In genomic region chr21:33567914-33568313, GRCh38 we compare ENCODE assay signal across 16 cellular contexts. TPM values are rescaled to one million over a fixed set of nuclear protein-coding genes. Genes with fewer than 3 reads are reported as not detected.
A peak's percentile ranks its signal among the peaks of the same experiment; 100 is the strongest.
DNase-seq lines count a peak whose midpoint lies in the region; ATAC-seq and TF ChIP-seq lines count a peak whose summit lies in the region.
"Had no signal": no experiment of that assay in that cellular context is flagged by ENCODE, and none has a peak within 500 bp of the region (broad histone marks: within the 10 kb centered on the region; RNA-seq: fewer than 3 reads in every experiment).

No MANE protein-coding gene starts in this region.

- no peaks in the 10 kb centered on the region for H3K9me3 Mint-ChIP-seq in activated naive CD4-positive, alpha-beta T cell treated with anti-CD3 and anti-CD28 coated beads for 36 hours
- no peaks in the 10 kb centered on the region for H3K9me3 Mint-ChIP-seq in activated naive CD8-positive, alpha-beta T cell treated with anti-CD3 and anti-CD28 coated beads for 36 hours
- H3K9me3 Mint-ChIP-seq in naive thymus-derived CD4-positive, alpha-beta T cell: peaks cover 0 to 2% (median 0%) of the 10 kb centered on the region in 11 donors

- intact Hi-C loops in activated naive CD4-positive, alpha-beta T cell treated with anti-CD3 and anti-CD28 coated beads for 36 hours (cut with micrococcal nuclease): loop anchor here (5.0 kb wide), 1 partner anchor 46 kb away; no protein-coding TSS in a partner anchor
- intact Hi-C loops in naive thymus-derived CD4-positive, alpha-beta T cell (cut with micrococcal nuclease): loop anchor here in 1 of 2 donors (2.0 kb wide), 1 partner anchor 15 kb away; no protein-coding TSS in a partner anchor
- intact Hi-C loops in PC-9 (cut with micrococcal nuclease; ENCODE audit: unreplicated experiment): no loop called here

- POLR2A ChIA-PET in HEK293 (lab: Yijun Ruan, JAX): no interaction called here
- POLR2A ChIA-PET in naive thymus-derived CD4-positive, alpha-beta T cell (lab: Charles Lee): no interaction called here
- POLR2A ChIA-PET in PC-9 (lab: Charles Lee; ENCODE audit: unreplicated experiment): interaction anchor here (0.9 kb wide), 1 partner anchor 275 kb away, joined by 4 read pairs; no protein-coding TSS in a partner anchor
- POLR2A ChIA-PET in SK-N-SH (lab: Yijun Ruan, JAX): no interaction called here

- TF ChIP-seq RAD21 in SK-N-SH (IDR thresholded peaks at IDR 0.05; ENCODE audit: low read length): no peak

- no peak for TF ChIP-seq CTCF in HEK293 (tag by site-specific recombination; IDR thresholded peaks at IDR 0.05)
- no peak for TF ChIP-seq CTCF in PC-9 (conservative IDR thresholded peaks at IDR 0.05)
- TF ChIP-seq CTCF in SK-N-SH (IDR thresholded peaks at IDR 0.05): no peak

- no TSS peak for BruUV-seq in PC-9 (replicated peaks; lab: Mats Ljungman, UMichigan)

- DNase-seq in activated naive CD4-positive, alpha-beta T cell treated with anti-CD3 and anti-CD28 coated beads for 36 hours: no peak
- DNase-seq in activated naive CD4-positive, alpha-beta T cell treated with anti-CD3 and anti-CD28 coated beads, Interleukin-2, amount 50 U/mL, for 16 hours: no peak
- DNase-seq in activated naive CD8-positive, alpha-beta T cell treated with anti-CD3 and anti-CD28 coated beads for 36 hours: no peak
- no peak for DNase-seq in naive thymus-derived CD4-positive, alpha-beta T cell
- DNase-seq in PC-9 (no peak), OCI-M2 (lab: John Stamatoyannopoulos, UW; ENCODE audit: unreplicated experiment) (no peak), SK-N-SH (no peak)
- DNase-seq: DMS79 treated with DMSO at 0.1 percent for 48 hours, MV-4-11, NCI-H1417 treated with DMSO at 0.1 percent for 48 hours, NCI-H2029 treated with DMSO at 0.1 percent for 48 hours, NCI-H510A treated with DMSO at 0.1 percent for 48 hours had no signal

- peaks cover 23% of the 10 kb centered on the region for H3K36me3 Mint-ChIP-seq in activated naive CD4-positive, alpha-beta T cell treated with anti-CD3 and anti-CD28 coated beads for 36 hours (ENCODE audit: low read depth)
- peaks cover 15% of the 10 kb centered on the region for H3K36me3 Mint-ChIP-seq in activated naive CD8-positive, alpha-beta T cell treated with anti-CD3 and anti-CD28 coated beads for 36 hours
- H3K36me3 Mint-ChIP-seq in naive thymus-derived CD4-positive, alpha-beta T cell: peaks cover 0 to 28% (median 14%) of the 10 kb centered on the region in 5 donors

- peaks cover 61 to 78% of the 10 kb centered on the region in 2 experiments for H3K36me3 ChIP-seq in HEK293 (ENCODE audit: control insufficient read depth in 2 of 2, insufficient read depth in 1 of 2, low read length in 2 of 2)
- H3K36me3 ChIP-seq in naive thymus-derived CD4-positive, alpha-beta T cell (ENCODE audit: control insufficient read depth in 2 of 3, insufficient read depth in 3 of 3, low read length in 3 of 3): peaks cover 12 to 50% (median 25%) of the 10 kb centered on the region in 3 experiments
- peaks cover 18% of the 10 kb centered on the region for H3K36me3 ChIP-seq in PC-9 (ENCODE audit: low read depth)
- H3K36me3 ChIP-seq in SK-N-SH (replicated peaks in 1 of 2; ENCODE audit: control insufficient read depth in 1 of 2, insufficient read depth in 2 of 2, low read length in 1 of 2): peaks cover 88 to 95% of the 10 kb centered on the region in 2 experiments

- peaks cover 16% of the 10 kb centered on the region for H4K20me1 ChIP-seq in PC-9 (ENCODE audit: insufficient read depth)
- H4K20me1 ChIP-seq in SK-N-SH (ENCODE audit: insufficient read depth): peaks cover 21% of the 10 kb centered on the region

- peaks cover 34% of the 10 kb centered on the region for H3K4me1 Mint-ChIP-seq in activated naive CD4-positive, alpha-beta T cell treated with anti-CD3 and anti-CD28 coated beads for 36 hours (ENCODE audit: low read depth)
- H3K4me1 Mint-ChIP-seq in activated naive CD8-positive, alpha-beta T cell treated with anti-CD3 and anti-CD28 coated beads for 36 hours: peaks cover 22% of the 10 kb centered on the region
- H3K4me1 Mint-ChIP-seq in naive thymus-derived CD4-positive, alpha-beta T cell: peaks cover 9 to 47% (median 25%) of the 10 kb centered on the region in 7 donors

- no peaks in the 10 kb centered on the region for H3K27me3 Mint-ChIP-seq in activated naive CD4-positive, alpha-beta T cell treated with anti-CD3 and anti-CD28 coated beads for 36 hours (ENCODE audit: low read depth)
- H3K27me3 Mint-ChIP-seq in activated naive CD8-positive, alpha-beta T cell treated with anti-CD3 and anti-CD28 coated beads for 36 hours: no peaks in the 10 kb centered on the region
- H3K27me3 Mint-ChIP-seq in naive thymus-derived CD4-positive, alpha-beta T cell: no peaks in the 10 kb centered on the region

- H3K4me1 ChIP-seq in HEK293 (ENCODE audit: control insufficient read depth, insufficient read depth, low read length) (no peaks in the 10 kb centered on the region), PC-9 (replicated peaks; ENCODE audit: insufficient read depth) (no peaks in the 10 kb centered on the region), SK-N-SH (ENCODE audit: control insufficient read depth in 1 of 2, insufficient read depth in 2 of 2, low read depth in 1 of 2, low read length in 1 of 2) (no peaks in the 10 kb centered on the region; a peak in 1 of 4 replicates)
- H3K4me1 ChIP-seq in naive thymus-derived CD4-positive, alpha-beta T cell (ENCODE audit: control insufficient read depth in 2 of 2, insufficient read depth in 2 of 2, low read length in 2 of 2): no peaks in the 10 kb centered on the region
- H3K4me1 ChIP-seq: A549 had no signal

- H3K4me3 Mint-ChIP-seq in activated naive CD4-positive, alpha-beta T cell treated with anti-CD3 and anti-CD28 coated beads for 36 hours: no peak overlapping the region
- no peak overlapping the region for H3K4me3 Mint-ChIP-seq in activated naive CD8-positive, alpha-beta T cell treated with anti-CD3 and anti-CD28 coated beads for 36 hours
- no peak overlapping the region for H3K4me3 Mint-ChIP-seq in naive thymus-derived CD4-positive, alpha-beta T cell

- CTCF ChIA-PET in activated naive CD4-positive, alpha-beta T cell treated with anti-CD3 and anti-CD28 coated beads for 36 hours (lab: Charles Lee): interaction anchor here (2.1 kb wide), 1 partner anchor 11 kb away, joined by 4 read pairs; no protein-coding TSS in a partner anchor
- CTCF ChIA-PET in HEK293 (lab: Yijun Ruan, JAX): interaction anchor here (0.6 kb wide), 1 partner anchor 10 kb away, joined by 3 read pairs; no protein-coding TSS in a partner anchor
- CTCF ChIA-PET in naive thymus-derived CD4-positive, alpha-beta T cell (lab: Charles Lee): no interaction called here
- CTCF ChIA-PET in PC-9 (lab: Charles Lee): no interaction called here
- CTCF ChIA-PET in SK-N-SH (lab: Yijun Ruan, JAX): interaction anchor here (1.0 to 1.3 kb wide), 2 partner anchors 10 to 38 kb away, joined by 3 read pairs; no protein-coding TSS in a partner anchor

- no peaks in the 10 kb centered on the region for H3K9me3 ChIP-seq in HEK293 (ENCODE audit: control insufficient read depth, insufficient read depth, low read depth, low read length)
- H3K9me3 ChIP-seq in naive thymus-derived CD4-positive, alpha-beta T cell (ENCODE audit: control insufficient read depth in 2 of 3, low read length in 3 of 3): no peaks in the 10 kb centered on the region
- no peaks in the 10 kb centered on the region for H3K9me3 ChIP-seq in PC-9 (ENCODE audit: insufficient read depth, low read depth)
- no peaks in the 10 kb centered on the region for H3K9me3 ChIP-seq in SK-N-SH
- H3K9me3 ChIP-seq: A549 had no signal

- no peak overlapping the region for H3K9ac ChIP-seq in SK-N-SH

- ATAC-seq in naive thymus-derived CD4-positive, alpha-beta T cell: no peak
- ATAC-seq: A549, HCT116 had no signal

- H2AFZ ChIP-seq in PC-9 (no peak overlapping the region), SK-N-SH (ENCODE audit: low read depth) (no peak overlapping the region)

- H3K4me3 ChIP-seq in HEK293 (ENCODE audit: low read depth, low read length) (no peak overlapping the region), PC-9 (no peak overlapping the region), SK-N-SH (ENCODE audit: low read depth in 2 of 2, low read length in 1 of 2) (no peak overlapping the region)
- no peak overlapping the region for H3K4me3 ChIP-seq in naive thymus-derived CD4-positive, alpha-beta T cell (ENCODE audit: low read length)
- H3K4me3 ChIP-seq: A549 had no signal

- H3K9me2 ChIP-seq in PC-9 (ENCODE audit: insufficient read depth): no peaks in the 10 kb centered on the region
- H3K9me2 ChIP-seq in SK-N-SH: no peaks in the 10 kb centered on the region

- H3K4me2 ChIP-seq in PC-9 (no peak overlapping the region), SK-N-SH (no peak overlapping the region)
- H3K4me2 ChIP-seq: A549 had no signal

- H3K27ac ChIP-seq in HEK293 (ENCODE audit: extremely low read depth, low read depth, low read length): peak overlapping the region; percentile 0; the same call in 1 of the 2 replicates
- no peak overlapping the region for H3K27ac ChIP-seq in naive thymus-derived CD4-positive, alpha-beta T cell (ENCODE audit: low read depth, low read length)
- H3K27ac ChIP-seq in PC-9: no peak overlapping the region
- H3K27ac ChIP-seq in SK-N-SH (ENCODE audit: low read depth in 2 of 2, low read length in 1 of 2): no peak overlapping the region
- H3K27ac ChIP-seq: A549, C4-2B had no signal

- H3K79me2 ChIP-seq in PC-9 (ENCODE audit: low read depth) (0 out of 2 replicates have a peak, but pooled peaks cover 2% of the 10 kb centered on the region), SK-N-SH (ENCODE audit: insufficient read depth) (peaks cover 86% of the 10 kb centered on the region)

- no peak for TF ChIP-seq EP300 in SK-N-SH (IDR thresholded peaks at IDR 0.05; ENCODE audit: borderline replicate concordance in 1 of 2, low read depth in 1 of 2, low read length in 1 of 2)

- H3F3A ChIP-seq in PC-9 (ENCODE audit: insufficient read depth, low read depth) (peaks cover 5% of the 10 kb centered on the region; the same call in 1 of the 2 replicates), SK-N-SH (replicated peaks; ENCODE audit: insufficient read depth) (peaks cover 29% of the 10 kb centered on the region)

- H3K27ac Mint-ChIP-seq in activated naive CD4-positive, alpha-beta T cell treated with anti-CD3 and anti-CD28 coated beads for 36 hours: peak overlapping the region; percentile 82
- peak overlapping the region; percentile 25 for H3K27ac Mint-ChIP-seq in activated naive CD8-positive, alpha-beta T cell treated with anti-CD3 and anti-CD28 coated beads for 36 hours
- peak overlapping the region in 7 of 9 donors; percentile 10 to 71 (median 41) for H3K27ac Mint-ChIP-seq in naive thymus-derived CD4-positive, alpha-beta T cell

- 96% methylated on average over 6 of the region's 6 CpGs for WGBS in SK-N-SH (ENCODE audit: low lambda C conversion rate)

- no peaks in the 10 kb centered on the region for H3K27me3 ChIP-seq in naive thymus-derived CD4-positive, alpha-beta T cell (ENCODE audit: control insufficient read depth in 2 of 2, insufficient read depth in 2 of 2, low read length in 2 of 2)
- no peaks in the 10 kb centered on the region for H3K27me3 ChIP-seq in PC-9 (ENCODE audit: insufficient read depth, low read depth)
- no peaks in the 10 kb centered on the region for H3K27me3 ChIP-seq in SK-N-SH (ENCODE audit: insufficient read depth)

RNA-seq across cellular contexts. Expression of gene DONSON, which starts 20.6 kb away (rescaled TPM):
- 10 to 100 TPM; 35.6 to 42.4 TPM for total RNA-seq in activated naive CD4-positive, alpha-beta T cell treated with anti-CD3 and anti-CD28 coated beads for 36 hours
- 10 to 100 TPM; 38.7 to 41.9 TPM for total RNA-seq in activated naive CD8-positive, alpha-beta T cell treated with anti-CD3 and anti-CD28 coated beads for 36 hours
- 10 to 100 TPM in 3 of 5 experiments, 1 to 10 TPM in 2; 8.9 to 30.8 (median 10.7) TPM for total RNA-seq in naive thymus-derived CD4-positive, alpha-beta T cell
- 1 to 10 TPM; 4.2 to 4.4 TPM for polyA plus RNA-seq in naive thymus-derived CD4-positive, alpha-beta T cell
- 24.7 and 25.6 TPM in 2 replicates for total RNA-seq in PC-9 (2021)
- polyA plus RNA-seq in SK-N-SH (2012; rRNA removed): 17.3 and 20.6 TPM in 2 replicates
- polyA plus RNA-seq in SK-N-SH (2012; cell fraction: cytosol; rRNA removed): 16.5 and 19.2 TPM in 2 replicates
- 41.8 and 54.5 TPM in 2 replicates for polyA plus RNA-seq in SK-N-SH (2012; cell fraction: nucleus; rRNA removed)

RNA-seq across cellular contexts. Expression of gene SON, which starts 25.1 kb away (rescaled TPM):
- 100 to 1,000 TPM; 269 to 273 TPM for total RNA-seq in activated naive CD4-positive, alpha-beta T cell treated with anti-CD3 and anti-CD28 coated beads for 36 hours
- total RNA-seq in activated naive CD8-positive, alpha-beta T cell treated with anti-CD3 and anti-CD28 coated beads for 36 hours: 100 to 1,000 TPM; 283 to 328 TPM
- total RNA-seq in naive thymus-derived CD4-positive, alpha-beta T cell: 100 to 1,000 TPM; 337 to 497 (median 431) TPM
- polyA plus RNA-seq in naive thymus-derived CD4-positive, alpha-beta T cell: 100 to 1,000 TPM; 481 to 546 TPM
- total RNA-seq in PC-9 (2021): 131 and 158 TPM in 2 replicates
- polyA plus RNA-seq in SK-N-SH (2012; rRNA removed): 45.9 and 57.4 TPM in 2 replicates
- polyA plus RNA-seq in SK-N-SH (2012; cell fraction: cytosol; rRNA removed): 40.1 and 44.0 TPM in 2 replicates
- polyA plus RNA-seq in SK-N-SH (2012; cell fraction: nucleus; rRNA removed): 122 and 250 TPM in 2 replicates

RNA-seq across cellular contexts. Expression of gene GART, which starts 26.0 kb away (rescaled TPM):
- total RNA-seq in activated naive CD4-positive, alpha-beta T cell treated with anti-CD3 and anti-CD28 coated beads for 36 hours: 100 to 1,000 TPM; 234 to 237 TPM
- total RNA-seq in activated naive CD8-positive, alpha-beta T cell treated with anti-CD3 and anti-CD28 coated beads for 36 hours: 100 to 1,000 TPM; 259 to 265 TPM
- total RNA-seq in naive thymus-derived CD4-positive, alpha-beta T cell: 10 to 100 TPM; 38.3 to 98.8 (median 71.9) TPM
- 10 to 100 TPM; 37.3 to 56.4 TPM for polyA plus RNA-seq in naive thymus-derived CD4-positive, alpha-beta T cell
- 105 and 121 TPM in 2 replicates for total RNA-seq in PC-9 (2021)
- 17.3 and 26.8 TPM in 2 replicates for polyA plus RNA-seq in SK-N-SH (2012; rRNA removed)
- polyA plus RNA-seq in SK-N-SH (2012; cell fraction: cytosol; rRNA removed): 24.9 and 25.0 TPM in 2 replicates
- polyA plus RNA-seq in SK-N-SH (2012; cell fraction: nucleus; rRNA removed): 29.6 and 53.5 TPM in 2 replicates

Comparison
In these comparisons a context has a peak if more than half of its experiments do, and no peak if none do; other contexts are left out.
1. H3K27ac Mint-ChIP-seq: peak in every context shown above with its lines; median percentile 82 in activated naive CD4-positive, alpha-beta T cell treated with anti-CD3 and anti-CD28 coated beads for 36 hours; 41 in naive thymus-derived CD4-positive, alpha-beta T cell; 25 in activated naive CD8-positive, alpha-beta T cell treated with anti-CD3 and anti-CD28 coated beads for 36 hours.
2. CTCF ChIA-PET loops: an anchor here in activated naive CD4-positive, alpha-beta T cell treated with anti-CD3 and anti-CD28 coated beads for 36 hours (2.1 kb wide), HEK293 (0.6 kb wide) and SK-N-SH (1.0 to 1.3 kb wide); none called in naive thymus-derived CD4-positive, alpha-beta T cell and PC-9.